ENCODE assay signal across 9 cellular contexts in the genomic region with DNA sequence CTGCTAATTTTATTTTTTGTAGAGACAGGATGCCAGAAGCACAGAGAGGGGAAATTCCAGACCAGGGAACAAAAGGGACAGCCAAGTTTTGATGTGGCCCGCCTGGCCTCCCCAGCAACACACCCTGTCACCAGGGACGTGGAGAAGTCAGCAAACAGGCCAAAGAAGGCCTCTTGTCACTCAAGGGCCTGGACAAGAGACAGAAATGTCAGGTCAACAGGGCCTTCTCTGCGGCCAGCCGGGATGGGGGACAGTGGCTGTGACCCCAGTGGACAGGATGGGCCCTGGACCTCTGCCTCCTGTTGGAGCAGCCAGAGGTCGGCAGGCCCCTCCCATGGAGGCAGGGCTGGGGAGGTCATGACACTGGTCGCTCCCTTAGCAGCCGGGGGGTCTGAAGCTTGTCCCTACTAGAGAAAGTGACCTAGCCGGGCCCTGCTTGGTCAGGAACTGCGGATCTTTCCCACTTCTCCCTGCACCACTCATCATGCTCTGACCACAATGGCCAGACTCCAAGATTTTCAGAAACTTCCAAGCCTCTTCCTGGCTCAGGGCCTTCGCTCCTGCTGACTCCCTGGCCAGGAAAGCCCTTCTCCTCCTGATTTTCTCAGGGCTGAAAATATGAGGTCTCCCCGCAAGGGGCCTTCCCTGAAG. TPM values are rescaled to one million over a fixed set of nuclear protein-coding genes. Genes with fewer than 3 reads are reported as not detected.
A peak's percentile ranks its signal among the peaks of the same experiment; 100 is the strongest.
DNase-seq lines count a peak whose midpoint lies in the region; TF ChIP-seq lines count a peak whose summit lies in the region.
"Had no signal": no experiment of that assay in that cellular context is flagged by ENCODE, and none has a peak within 500 bp of the region (broad histone marks: within the 10 kb centered on the region; RNA-seq: fewer than 3 reads in every experiment).

No MANE protein-coding gene starts in this region.

- TF ChIP-seq CTCF in brain (conservative IDR thresholded peaks at IDR 0.05), result no peak

- H3K27ac Mint-ChIP-seq in brain, result peak overlapping the region; percentile 63 to 100 (median 91)

- in situ Hi-C loops in G401 (cut with HindIII; ENCODE audit: low sequenced_read_pairs), result no loop called here

- H3K9me3 Mint-ChIP-seq in brain, result no peaks in the 10 kb centered on the region

- peak overlapping the region in 2 of 5 experiments; percentile 32 to 62 for H3K4me3 Mint-ChIP-seq in brain

- peak overlapping the region; percentile 68 for H3K4me2 ChIP-seq in skeletal muscle satellite cell (ENCODE audit: low read length)

- peaks cover 21% of the 10 kb centered on the region for H3K4me1 Mint-ChIP-seq in brain

- H3K4me3 ChIP-seq in skeletal muscle satellite cell (ENCODE audit: low read length), result no peak overlapping the region

- peaks cover 14% of the 10 kb centered on the region for H3K27me3 ChIP-seq in skeletal muscle satellite cell (ENCODE audit: control insufficient read depth, insufficient read depth, low read length)

- H3K9ac ChIP-seq in skeletal muscle satellite cell (ENCODE audit: low read depth, low read length), result peak overlapping the region; percentile 29

- peaks cover 3% of the 10 kb centered on the region for H3K27me3 Mint-ChIP-seq in brain

- H3K4me1 ChIP-seq in skeletal muscle satellite cell (ENCODE audit: control insufficient read depth, insufficient read depth, low read length), result peaks cover 21% of the 10 kb centered on the region

- DNase-seq in G401 (ENCODE audit: low spot score) (peak; percentile 72), iris pigment epithelial cell (ENCODE audit: low read depth) (peak; percentile 52), NCI-H345 (lab: John Stamatoyannopoulos, UW) (no peak), T-helper 2 cell (no peak), GM19240 (ENCODE audit: insufficient read length, low spot score) (no peak), germinal center (ENCODE audit: low spot score) (no peak)
- DNase-seq: erythroblast had no signal

- H3K36me3 Mint-ChIP-seq in brain, result no peaks in the 10 kb centered on the region

- no peaks in the 10 kb centered on the region for H3K9me3 ChIP-seq in skeletal muscle satellite cell (replicated peaks; ENCODE audit: low read length)

- no peaks in the 10 kb centered on the region for H3K36me3 ChIP-seq in skeletal muscle satellite cell (ENCODE audit: insufficient read depth, low read length)

RNA-seq across cellular contexts. Expression of gene TVP23A, which starts 9.2 kb away (rescaled TPM):
- total RNA-seq in G401 (2014; rRNA removed; shearing (Covaris generic)), result not detected in 2 replicates
- polyA plus RNA-seq in brain (ENCODE audit: insufficient read depth, low read depth, low replicate concordance), result 1.1 TPM
- total RNA-seq in skeletal muscle satellite cell (2012; rRNA removed), result not detected in 2 replicates

RNA-seq across cellular contexts. Expression of gene CIITA, which starts 49.2 kb away (rescaled TPM):
- total RNA-seq in G401 (2014; rRNA removed; shearing (Covaris generic)), result not detected in 2 replicates
- 0.75 TPM for polyA plus RNA-seq in brain (ENCODE audit: insufficient read depth, low read depth, low replicate concordance)
- under 0.01 and 0.66 TPM in 2 replicates for total RNA-seq in skeletal muscle satellite cell (2012; rRNA removed)

Comparison
In these comparisons a context has a peak if more than half of its experiments do, and no peak if none do; other contexts are left out.
1. DNase-seq: peak in G401 (single experiment) and iris pigment epithelial cell (single experiment); none in NCI-H345 (single experiment), T-helper 2 cell (0 of 5), GM19240 (single experiment) and germinal center (single experiment).